In the genomic region with DNA sequence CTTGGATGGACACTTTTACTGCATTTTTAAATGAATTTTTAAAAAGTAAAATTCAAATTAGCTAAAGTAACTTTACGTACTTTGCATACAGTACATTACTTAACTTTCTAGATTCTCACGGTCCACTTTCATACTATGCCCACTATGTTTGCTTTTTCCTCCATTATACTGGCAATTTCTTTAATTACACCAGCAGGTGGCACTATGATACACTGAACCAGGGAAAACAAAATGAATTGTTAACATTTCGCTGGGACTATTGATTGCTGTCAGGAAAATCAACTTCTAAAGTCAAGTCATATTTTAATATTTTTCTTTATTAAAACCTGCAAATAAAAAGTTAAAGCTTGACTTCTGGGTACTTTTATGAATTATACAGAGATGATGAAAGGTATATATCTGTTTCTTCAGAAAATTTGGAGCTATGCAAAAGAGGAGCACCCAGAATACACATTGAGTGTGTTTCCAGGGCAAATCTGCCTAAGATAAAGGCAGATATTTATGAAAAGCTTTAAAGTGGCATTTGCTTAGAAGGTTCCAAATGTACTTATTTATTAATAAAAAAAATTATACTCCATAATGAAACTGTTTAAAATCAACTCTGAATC, we compare ENCODE assay signal across 8 cellular contexts. TPM values are rescaled to one million over a fixed set of nuclear protein-coding genes. Genes with fewer than 3 reads are reported as not detected.
A peak's percentile ranks its signal among the peaks of the same experiment; 100 is the strongest.
DNase-seq lines count a peak whose midpoint lies in the region; ATAC-seq and TF ChIP-seq lines count a peak whose summit lies in the region.

No MANE protein-coding gene starts in this region.

- TF ChIP-seq CTCF in heart left ventricle (IDR thresholded peaks at IDR 0.05) = peak; percentile 39 to 79 (median 62)
- peak; percentile 49 for TF ChIP-seq CTCF in psoas muscle (IDR thresholded peaks at IDR 0.05)

- H3K9me3 ChIP-seq in heart left ventricle (no peaks in the 10 kb centered on the region), psoas muscle (no peaks in the 10 kb centered on the region)

- TF ChIP-seq POLR2A in heart left ventricle (IDR thresholded peaks at IDR 0.05) = no peak

- no peak overlapping the region for H3K27ac ChIP-seq in heart left ventricle
- no peak overlapping the region for H3K27ac ChIP-seq in psoas muscle

- no peak for DNase-seq in heart left ventricle
- no peak for DNase-seq in Right ventricle myocardium inferior (ENCODE audit: missing footprints)
- peak; percentile 28 for DNase-seq in Jurkat, Clone E6-1 (ENCODE audit: low read depth, low spot score)
- DNase-seq in SK-N-DZ (ENCODE audit: low spot score) = peak; percentile 22
- peak; percentile 27 for DNase-seq in fibroblast of gingiva (ENCODE audit: low read depth)
- no peak for DNase-seq in psoas muscle
- DNase-seq in ureter (ENCODE audit: low spot score) = no peak

- H3K4me3 ChIP-seq in heart left ventricle (no peak overlapping the region), psoas muscle (no peak overlapping the region)
- H3K4me3 ChIP-seq in Jurkat, Clone E6-1 (ENCODE audit: low read length) = no peak overlapping the region

- H3K36me3 ChIP-seq in heart left ventricle (no peaks in the 10 kb centered on the region), psoas muscle (ENCODE audit: insufficient read depth in 1 of 2, low read depth in 1 of 2) (no peaks in the 10 kb centered on the region)

- peak in 1 of 4 donors; percentile 46 for ATAC-seq in heart left ventricle
- ATAC-seq in Right ventricle myocardium inferior = no peak
- peak; percentile 89 for ATAC-seq in GM21576 (IDR thresholded peaks at IDR 0.05; ENCODE audit: unreplicated experiment)
- peak in 1 of 4 donors; percentile 56 for ATAC-seq in psoas muscle

- H3K27me3 ChIP-seq in heart left ventricle = no peaks in the 10 kb centered on the region
- H3K27me3 ChIP-seq in psoas muscle (ENCODE audit: insufficient read depth in 3 of 3, low read length in 2 of 3) = no peaks in the 10 kb centered on the region

- 7 to 26% (median 17%) methylated on average over 3 of the region's 3 CpGs for WGBS in heart left ventricle, 4 donors
- WGBS in psoas muscle, 3 donors = 6 to 29% (median 18%) methylated on average over 3 of the region's 3 CpGs

- intact Hi-C loops in heart left ventricle (cut with DNase I) = loop anchor here in 2 of 10 donors (5.0 kb wide), 2 partner anchors 704 to 709 kb away; no protein-coding TSS in a partner anchor
- intact Hi-C loops in Right ventricle myocardium inferior (cut with DNase I) = no loop called here
- intact Hi-C loops in psoas muscle (cut with DNase I) = no loop called here

- H3K4me1 ChIP-seq in heart left ventricle = peaks cover 0 to 4% (median 0%) of the 10 kb centered on the region in 12 donors
- H3K4me1 ChIP-seq in psoas muscle = no peaks in the 10 kb centered on the region

RNA-seq across cellular contexts. Expression of a gene that starts 21.8 kb away (rescaled TPM):
- not detected for total RNA-seq in heart left ventricle
- not detected for polyA plus RNA-seq in heart left ventricle
- not detected for total RNA-seq in Right ventricle myocardium inferior
- polyA plus RNA-seq in Jurkat, Clone E6-1 (2012; ENCODE audit: insufficient read depth, insufficient read length) = not detected
- not detected in 2 replicates for polyA plus RNA-seq in SK-N-DZ (2014; cell fraction: cytosol; rRNA removed)
- not detected in 2 replicates for polyA plus RNA-seq in SK-N-DZ (2014; cell fraction: nucleus; rRNA removed)
- not detected for total RNA-seq in psoas muscle
- polyA plus RNA-seq in psoas muscle = under 1 TPM in 1 of 3 donors, not detected in 2; 0.01 TPM
- total RNA-seq in ureter = not detected

Comparison
In these comparisons a context has a peak if more than half of its experiments do, and no peak if none do; other contexts are left out.
1. DNase-seq: peak in Jurkat, Clone E6-1 (single experiment), SK-N-DZ (single experiment) and fibroblast of gingiva (single experiment); none in heart left ventricle (0 of 5), Right ventricle myocardium inferior (single experiment), psoas muscle (0 of 2) and ureter (single experiment).